8 cellular contexts compared by ENCODE assay signal in genomic region chr2:196750977-196751631, GRCh38. TPM values are rescaled to one million over a fixed set of nuclear protein-coding genes. Genes with fewer than 3 reads are reported as not detected.
DNase-seq lines count a peak whose midpoint lies in the region; ATAC-seq lines count a peak whose summit lies in the region.

No MANE protein-coding gene starts in this region.

- no peak overlapping the region for H4K5ac ChIP-seq in mesendoderm (ENCODE audit: low read length)

- no peak overlapping the region for H3K27ac ChIP-seq in mesendoderm (ENCODE audit: low read depth, low read length)

- no peak overlapping the region for H2BK15ac ChIP-seq in mesendoderm (replicated peaks; ENCODE audit: low read depth)

- peak; percentile 55 for DNase-seq in ACHN
- peak; percentile 14 for DNase-seq in NCI-H524 treated with DMSO at 0.1 percent for 48 hours (lab: John Stamatoyannopoulos, UW)
- peak; percentile 58 for DNase-seq in activated CD4-positive, alpha-beta T cell treated with anti-CD3 and anti-CD28 coated beads, Interleukin-2, amount 50 U/mL, for 1 hour
- DNase-seq in effector CD8-positive, alpha-beta T cell (lab: John Stamatoyannopoulos, UW) = peak; percentile 23
- DNase-seq in mesendoderm = peak; percentile 92
- DNase-seq in stimulated activated CD8-positive, alpha-beta memory T cell treated with anti-CD3 and anti-CD28 coated beads, Interleukin-4, amount 100 ng/mL, for 24 hours (ENCODE audit: low read depth) = peak; percentile 31

- H2BK120ac ChIP-seq in mesendoderm (ENCODE audit: low read depth, low read length) = no peak overlapping the region

- H2BK5ac ChIP-seq in mesendoderm (ENCODE audit: low read length) = no peak overlapping the region

- H3K18ac ChIP-seq in mesendoderm (ENCODE audit: low read length) = no peak overlapping the region

- no peaks in the 10 kb centered on the region for H3K79me1 ChIP-seq in mesendoderm (ENCODE audit: low read length)

- no peak overlapping the region for H3K56ac ChIP-seq in mesendoderm (ENCODE audit: low read length)

- WGBS in mesendoderm (ENCODE audit: extremely low coverage, insufficient coverage, low lambda C conversion rate) = no CpG with 5 or more reads among the region's 8 CpGs

- no peak overlapping the region for H4K8ac ChIP-seq in mesendoderm (ENCODE audit: low read depth, low read length)

- no peak overlapping the region for H3K4ac ChIP-seq in mesendoderm (ENCODE audit: low read depth, low read length)

- H3K23ac ChIP-seq in mesendoderm (ENCODE audit: low read length) = no peak overlapping the region

- no peak overlapping the region for H2AK5ac ChIP-seq in mesendoderm (ENCODE audit: low read length)

- H3K4me2 ChIP-seq in mesendoderm (ENCODE audit: low read length) = no peak overlapping the region

- no peaks in the 10 kb centered on the region for H3K27me3 ChIP-seq in mesendoderm (ENCODE audit: insufficient read depth, low read length, poor library complexity)

- H3K4me3 ChIP-seq in mesendoderm (ENCODE audit: low read length) = no peak overlapping the region

- no peaks in the 10 kb centered on the region for H3K79me2 ChIP-seq in mesendoderm (ENCODE audit: control insufficient read depth, insufficient read depth, low read length)

- ATAC-seq in GM18502 (IDR thresholded peaks at IDR 0.05; ENCODE audit: poor library complexity, unreplicated experiment) (peak; percentile 98), HG02885 (IDR thresholded peaks at IDR 0.05; ENCODE audit: poor library complexity, unreplicated experiment) (peak; percentile 98)

- no peaks in the 10 kb centered on the region for H3K36me3 ChIP-seq in mesendoderm (ENCODE audit: control insufficient read depth, insufficient read depth, low read length)

- in situ Hi-C loops in ACHN (cut with HindIII; ENCODE audit: low pct_ligation_motif_present, low pct_unique_long_range_greater_than_20kb, low sequenced_read_pairs) = no loop called here

- H3K4me1 ChIP-seq in mesendoderm (ENCODE audit: control insufficient read depth, low read depth, low read length) = peaks cover 5% of the 10 kb centered on the region

- H3K9ac ChIP-seq in mesendoderm (ENCODE audit: low read length) = no peak overlapping the region

RNA-seq across cellular contexts. Expression of gene GTF3C3, which starts 48.4 kb away (rescaled TPM):
- polyA plus RNA-seq in mesendoderm (2013, experiment 1 of 2) = 20.3 TPM
- 19.9 TPM for polyA plus RNA-seq in mesendoderm (2013, experiment 2 of 2)

RNA-seq across cellular contexts. Expression of gene C2orf66, which starts 58.1 kb away (rescaled TPM):
- 0.04 TPM for polyA plus RNA-seq in mesendoderm (2013, experiment 1 of 2)
- 0.06 TPM for polyA plus RNA-seq in mesendoderm (2013, experiment 2 of 2)

Comparison
In these comparisons a context has a peak if more than half of its experiments do, and no peak if none do; other contexts are left out.
1. DNase-seq: peak in every context shown above with its lines; median percentile 92 in mesendoderm; 58 in activated CD4-positive, alpha-beta T cell treated with anti-CD3 and anti-CD28 coated beads, Interleukin-2, amount 50 U/mL, for 1 hour; 55 in ACHN; 31 in stimulated activated CD8-positive, alpha-beta memory T cell treated with anti-CD3 and anti-CD28 coated beads, Interleukin-4, amount 100 ng/mL, for 24 hours; 23 in effector CD8-positive, alpha-beta T cell; 14 in NCI-H524 treated with DMSO at 0.1 percent for 48 hours.